ENCODE assay signal across 10 cellular contexts in the genomic region with DNA sequence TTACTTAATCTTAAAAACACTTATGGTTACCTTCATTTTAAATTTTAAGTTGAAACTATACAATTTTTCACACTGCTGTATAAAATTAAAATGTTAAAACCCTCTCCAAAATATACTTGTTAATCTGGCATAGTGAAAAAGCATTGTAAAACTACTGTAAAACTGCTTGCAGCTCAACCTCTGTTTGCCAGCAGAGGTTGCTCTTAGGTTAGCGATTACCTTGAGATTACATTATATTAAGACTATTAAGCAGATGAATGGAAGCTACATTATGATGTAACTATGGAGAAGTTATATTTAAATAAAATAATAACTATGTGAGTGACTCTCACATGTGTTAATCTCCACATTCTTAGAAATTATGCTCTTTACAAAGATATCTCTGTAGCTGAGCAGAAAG.
A peak's percentile ranks its signal among the peaks of the same experiment; 100 is the strongest.
DNase-seq lines count a peak whose midpoint lies in the region; ATAC-seq, FAIRE-seq and TF ChIP-seq lines count a peak whose summit lies in the region.
"Had no signal": no experiment of that assay in that cellular context is flagged by ENCODE, and none has a peak within 500 bp of the region (broad histone marks: within the 10 kb centered on the region; RNA-seq: fewer than 3 reads in every experiment).

No MANE protein-coding gene starts in this region.

- ATAC-seq in GM18873 (IDR thresholded peaks at IDR 0.05; ENCODE audit: low FRiP score, unreplicated experiment): no peak
- no peak for ATAC-seq in GM19324 (IDR thresholded peaks at IDR 0.05; ENCODE audit: low FRiP score, unreplicated experiment)

- H3K4me3 ChIP-seq in HEK293 (ENCODE audit: low read depth, low read length) (no peak overlapping the region), SU-DHL-6 (ENCODE audit: insufficient read depth, low read length, poor library complexity, severe bottlenecking) (no peak overlapping the region), keratinocyte (ENCODE audit: control insufficient read depth in 2 of 3, extremely low read depth in 1 of 3, insufficient read depth in 2 of 3, low read depth in 1 of 3, low read length in 3 of 3) (no peak overlapping the region), coronary artery (no peak overlapping the region)

- no peaks in the 10 kb centered on the region for H3K4me1 ChIP-seq in HEK293 (ENCODE audit: control insufficient read depth, insufficient read depth, low read length)
- no peaks in the 10 kb centered on the region for H3K4me1 ChIP-seq in keratinocyte (ENCODE audit: control insufficient read depth, extremely low read depth, insufficient read depth, low read length)

- H3K4me2 ChIP-seq in SU-DHL-6 (ENCODE audit: low read depth, low read length, poor library complexity, severe bottlenecking): no peak overlapping the region
- no peak overlapping the region for H3K4me2 ChIP-seq in keratinocyte (ENCODE audit: control insufficient read depth, extremely low read depth, insufficient read depth, low read depth, low read length)

- H4K20me1 ChIP-seq in SU-DHL-6 (ENCODE audit: low read depth, low read length) (no peaks in the 10 kb centered on the region), keratinocyte (ENCODE audit: control insufficient read depth, extremely low read depth, insufficient read depth, low read length) (no peaks in the 10 kb centered on the region)

- CTCF ChIA-PET in HEK293 (lab: Yijun Ruan, JAX): interaction anchor here (1.0 kb wide), 1 partner anchor 368 kb away, joined by 4 read pairs; no protein-coding TSS in a partner anchor

- no peaks in the 10 kb centered on the region for H3K9me2 ChIP-seq in SU-DHL-6 (replicated peaks; ENCODE audit: insufficient read depth, low read length)

- H3K9ac ChIP-seq in SU-DHL-6 (ENCODE audit: low read length) (no peak overlapping the region), keratinocyte (ENCODE audit: control insufficient read depth, extremely low read depth, insufficient read depth, low read length) (no peak overlapping the region)

- H3F3A ChIP-seq in SU-DHL-6 (ENCODE audit: insufficient read depth): no peaks in the 10 kb centered on the region

- no peaks in the 10 kb centered on the region for H3K9me3 ChIP-seq in HEK293 (ENCODE audit: control insufficient read depth, insufficient read depth, low read depth, low read length)
- no peaks in the 10 kb centered on the region for H3K9me3 ChIP-seq in SU-DHL-6 (ENCODE audit: insufficient read depth, low read length)
- H3K9me3 ChIP-seq in keratinocyte (ENCODE audit: control insufficient read depth, low read depth, low read length): no peaks in the 10 kb centered on the region

- H3K79me2 ChIP-seq in SU-DHL-6 (ENCODE audit: insufficient read depth, low read length) (no peaks in the 10 kb centered on the region), keratinocyte (ENCODE audit: control insufficient read depth, insufficient read depth, low read length) (no peaks in the 10 kb centered on the region)

- no peak for FAIRE-seq in keratinocyte (lab: Jason Lieb, UNC)

- dilution Hi-C loops in keratinocyte (cut with MboI; ENCODE audit: extremely low pct_ligation_motif_present, low sequenced_read_pairs): no loop called here

- H3K27me3 ChIP-seq in SU-DHL-6 (ENCODE audit: low read length): no peaks in the 10 kb centered on the region
- no peaks in the 10 kb centered on the region for H3K27me3 ChIP-seq in keratinocyte (ENCODE audit: control insufficient read depth, extremely low read depth, insufficient read depth, low read length)

- POLR2A ChIA-PET in HEK293 (lab: Yijun Ruan, JAX): no interaction called here

- H3K36me3 ChIP-seq in HEK293 (ENCODE audit: control insufficient read depth in 2 of 2, insufficient read depth in 1 of 2, low read length in 2 of 2) (no peaks in the 10 kb centered on the region), SU-DHL-6 (ENCODE audit: low read length) (no peaks in the 10 kb centered on the region), keratinocyte (ENCODE audit: control insufficient read depth in 2 of 2, extremely low read depth in 1 of 2, insufficient read depth in 2 of 2, low read length in 2 of 2) (no peaks in the 10 kb centered on the region)

- DNase-seq in D341Med (ENCODE audit: low spot score): peak; percentile 28
- no peak for DNase-seq in keratinocyte (ENCODE audit: low read depth, low spot score)
- DNase-seq in substantia nigra (lab: John Stamatoyannopoulos, UW): no peak
- no peak for DNase-seq in coronary artery (ENCODE audit: low spot score)
- DNase-seq: activated B cell treated with CpG ODN at 0.5 μM for 24 hours; activated naive CD8-positive, alpha-beta T cell treated with anti-CD3 and anti-CD28 coated beads, Interleukin-2, amount 10 ng/mL, durations not matched to agents 7 days and 5 days had no signal

- H3K9me1 ChIP-seq in keratinocyte (ENCODE audit: control insufficient read depth, extremely low read depth, insufficient read depth, low read length): no peaks in the 10 kb centered on the region

- H2AFZ ChIP-seq in SU-DHL-6 (ENCODE audit: low read depth, low read length, severe bottlenecking): no peak overlapping the region
- H2AFZ ChIP-seq in keratinocyte (ENCODE audit: control insufficient read depth, low read length): no peak overlapping the region

- H3K27ac ChIP-seq in HEK293 (ENCODE audit: extremely low read depth, low read depth, low read length): no peak overlapping the region
- H3K27ac ChIP-seq in SU-DHL-6 (ENCODE audit: low read depth, low read length): no peak overlapping the region
- no peak overlapping the region for H3K27ac ChIP-seq in keratinocyte (ENCODE audit: control insufficient read depth, insufficient read depth, low read length)
- no peak overlapping the region for H3K27ac ChIP-seq in substantia nigra (ENCODE audit: low read depth, low read length, poor library complexity, severe bottlenecking)
- H3K27ac ChIP-seq in coronary artery: no peak overlapping the region

- TF ChIP-seq CTCF in HEK293 (tag by site-specific recombination; IDR thresholded peaks at IDR 0.05) (no peak), SU-DHL-6 (IDR thresholded peaks at IDR 0.05; ENCODE audit: insufficient read depth, low read length, poor library complexity, severe bottlenecking) (peak; percentile 57), keratinocyte (optimal IDR thresholded peaks at IDR 0.05 in 1 of 3, IDR thresholded peaks at IDR 0.05 in 1 of 3, conservative IDR thresholded peaks at IDR 0.05 in 1 of 3; ENCODE audit: extremely low read depth in 1 of 3, insufficient read depth in 2 of 3, low read length in 3 of 3) (peak in 2 of 3 experiments; percentile 33), coronary artery (IDR thresholded peaks at IDR 0.05) (no peak)

TF ChIP-seq in HEK293, 187 proteins besides CTCF, POLR2A, EP300 and RAD21:
- TF ChIP-seq, protein P1, sequence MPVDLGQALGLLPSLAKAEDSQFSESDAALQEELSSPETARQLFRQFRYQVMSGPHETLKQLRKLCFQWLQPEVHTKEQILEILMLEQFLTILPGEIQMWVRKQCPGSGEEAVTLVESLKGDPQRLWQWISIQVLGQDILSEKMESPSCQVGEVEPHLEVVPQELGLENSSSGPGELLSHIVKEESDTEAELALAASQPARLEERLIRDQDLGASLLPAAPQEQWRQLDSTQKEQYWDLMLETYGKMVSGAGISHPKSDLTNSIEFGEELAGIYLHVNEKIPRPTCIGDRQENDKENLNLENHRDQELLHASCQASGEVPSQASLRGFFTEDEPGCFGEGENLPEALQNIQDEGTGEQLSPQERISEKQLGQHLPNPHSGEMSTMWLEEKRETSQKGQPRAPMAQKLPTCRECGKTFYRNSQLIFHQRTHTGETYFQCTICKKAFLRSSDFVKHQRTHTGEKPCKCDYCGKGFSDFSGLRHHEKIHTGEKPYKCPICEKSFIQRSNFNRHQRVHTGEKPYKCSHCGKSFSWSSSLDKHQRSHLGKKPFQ (tag by site-specific recombination; IDR thresholded peaks at IDR 0.05): no peak
- TF ChIP-seq ZNF654 (tag by site-specific recombination; IDR thresholded peaks at IDR 0.05; ENCODE audit: low read depth): peak; percentile 11; the same call in 1 of the 2 replicates

Comparison
In these comparisons a context has a peak if more than half of its experiments do, and no peak if none do; other contexts are left out.
1. CTCF ChIP-seq: peak in SU-DHL-6 (single experiment) and keratinocyte (2 of 3); none in HEK293 (single experiment) and coronary artery (single experiment).